8 cellular contexts compared by ENCODE assay signal in genomic region chr1:91569411-91570104, GRCh38.
A peak's percentile ranks its signal among the peaks of the same experiment; 100 is the strongest.
DNase-seq lines count a peak whose midpoint lies in the region; ATAC-seq, FAIRE-seq and TF ChIP-seq lines count a peak whose summit lies in the region.

No MANE protein-coding gene starts in this region.

- peak; percentile 100 for FAIRE-seq in astrocyte (lab: Jason Lieb, UNC)
- FAIRE-seq in kidney (lab: Jason Lieb, UNC), result no peak

- no peaks in the 10 kb centered on the region for H3K79me2 ChIP-seq in astrocyte (ENCODE audit: insufficient read depth, low read length)

- peak overlapping the region; percentile 58 for H3K4me2 ChIP-seq in astrocyte (ENCODE audit: low read length)

- H2AFZ ChIP-seq in astrocyte (ENCODE audit: low read depth, low read length), result peak overlapping the region; percentile 52

- H4K20me1 ChIP-seq in astrocyte (ENCODE audit: insufficient read depth, low read length), result no peaks in the 10 kb centered on the region

- intact Hi-C loops in kidney (cut with DNase I), result no loop called here

- H3K27me3 ChIP-seq in astrocyte (ENCODE audit: insufficient read depth, low read length) (no peaks in the 10 kb centered on the region), upper lobe of left lung (no peaks in the 10 kb centered on the region)

- H3K27ac ChIP-seq in astrocyte (ENCODE audit: low read depth, low read length) (peak overlapping the region; percentile 53), kidney (ENCODE audit: low read depth in 2 of 2, low read length in 2 of 2) (no peak overlapping the region), upper lobe of left lung (peak overlapping the region; percentile 54 to 77 (median 68))

- H3K36me3 ChIP-seq in astrocyte (ENCODE audit: insufficient read depth, low read length) (no peaks in the 10 kb centered on the region), kidney (ENCODE audit: control insufficient read depth in 1 of 2, insufficient read depth in 2 of 2, low read length in 2 of 2) (no peaks in the 10 kb centered on the region), upper lobe of left lung (no peaks in the 10 kb centered on the region)

- H3K27me3 Mint-ChIP-seq in activated T-cell treated with anti-CD3 and anti-CD28 coated beads, Interleukin-2, amount 50 U/mL, for 4 hours (ENCODE audit: low read depth), result no peaks in the 10 kb centered on the region
- H3K27me3 Mint-ChIP-seq in astrocyte (ENCODE audit: low read depth, unreplicated experiment), result peaks cover 3% of the 10 kb centered on the region

- H3K9me3 Mint-ChIP-seq in activated T-cell treated with anti-CD3 and anti-CD28 coated beads, Interleukin-2, amount 50 U/mL, for 4 hours, result no peaks in the 10 kb centered on the region
- H3K9me3 Mint-ChIP-seq in astrocyte (ENCODE audit: unreplicated experiment), result peaks cover 4% of the 10 kb centered on the region

- H3K36me3 Mint-ChIP-seq in activated T-cell treated with anti-CD3 and anti-CD28 coated beads, Interleukin-2, amount 50 U/mL, for 4 hours (ENCODE audit: insufficient read depth), result no peaks in the 10 kb centered on the region
- no peaks in the 10 kb centered on the region for H3K36me3 Mint-ChIP-seq in astrocyte (ENCODE audit: low read depth, unreplicated experiment)

- no peak for TF ChIP-seq CTCF in astrocyte (IDR thresholded peaks at IDR 0.05; ENCODE audit: insufficient read depth, low read depth, low read length)
- TF ChIP-seq CTCF in kidney (IDR thresholded peaks at IDR 0.05; ENCODE audit: borderline replicate concordance, extremely low read depth, insufficient read depth), result no peak
- no peak for TF ChIP-seq CTCF in upper lobe of left lung (IDR thresholded peaks at IDR 0.05)

- no peak overlapping the region for H3K4me3 ChIP-seq in astrocyte (ENCODE audit: insufficient read depth, low read depth, low read length)
- H3K4me3 ChIP-seq in kidney (ENCODE audit: low read length in 2 of 2), result no peak overlapping the region
- no peak overlapping the region for H3K4me3 ChIP-seq in upper lobe of left lung

- 25 to 36% methylated on average over 7 of the region's 7 CpGs for WGBS in upper lobe of left lung, 2 donors

- H3K9me3 ChIP-seq in astrocyte (ENCODE audit: insufficient read depth, low read depth, low read length) (no peaks in the 10 kb centered on the region), kidney (ENCODE audit: control insufficient read depth in 1 of 2, low read length in 2 of 2) (no peaks in the 10 kb centered on the region), upper lobe of left lung (no peaks in the 10 kb centered on the region)

- no peak for TF ChIP-seq POLR2A in upper lobe of left lung (IDR thresholded peaks at IDR 0.05)

- peak in 1 of 4 donors; percentile 26 for TF ChIP-seq EP300 in upper lobe of left lung (IDR thresholded peaks at IDR 0.05)

- H3K4me1 ChIP-seq in astrocyte (ENCODE audit: insufficient read depth, low read length) (peaks cover 14% of the 10 kb centered on the region), kidney (ENCODE audit: control insufficient read depth in 1 of 2, insufficient read depth in 1 of 2, low read depth in 1 of 2, low read length in 2 of 2) (no peaks in the 10 kb centered on the region), upper lobe of left lung (peaks cover 17 to 38% (median 36%) of the 10 kb centered on the region in 4 donors)

- peak; percentile 75 to 85 for ATAC-seq in activated T-cell treated with anti-CD3 and anti-CD28 coated beads, Interleukin-2, amount 50 U/mL, for 4 hours
- ATAC-seq in upper lobe of left lung (ENCODE audit: low FRiP score in 2 of 2) (peak; percentile 91 to 95), HG03571 (IDR thresholded peaks at IDR 0.05; ENCODE audit: unreplicated experiment) (no peak)

- H3K4me3 Mint-ChIP-seq in activated T-cell treated with anti-CD3 and anti-CD28 coated beads, Interleukin-2, amount 50 U/mL, for 4 hours, result no peak overlapping the region
- no peak overlapping the region for H3K4me3 Mint-ChIP-seq in astrocyte (ENCODE audit: unreplicated experiment)

- no peak for DNase-seq in activated T-cell treated with anti-CD3 and anti-CD28 coated beads, Interleukin-2, amount 50 U/mL, for 4 hours
- DNase-seq in activated T-cell treated with anti-CD3 and anti-CD28 coated beads for 4 hours (no peak), astrocyte (ENCODE audit: low read depth) (peak; percentile 91), kidney (peak; percentile 90), upper lobe of left lung (peak in 1 of 2 donors; percentile 88), GDM1 (lab: John Stamatoyannopoulos, UW) (no peak), SHP77 treated with DMSO at 0.1 percent for 48 hours (lab: John Stamatoyannopoulos, UW) (no peak)

- H3K27ac Mint-ChIP-seq in astrocyte (ENCODE audit: unreplicated experiment), result no peak overlapping the region

- peaks cover 19% of the 10 kb centered on the region for H3K4me1 Mint-ChIP-seq in activated T-cell treated with anti-CD3 and anti-CD28 coated beads, Interleukin-2, amount 50 U/mL, for 4 hours (ENCODE audit: low read depth)
- no peaks in the 10 kb centered on the region for H3K4me1 Mint-ChIP-seq in astrocyte (ENCODE audit: low read depth, unreplicated experiment)

- peak overlapping the region; percentile 63 for H3K9ac ChIP-seq in astrocyte (ENCODE audit: low read length)
- H3K9ac ChIP-seq in kidney (ENCODE audit: low read length in 2 of 2), result no peak overlapping the region

Comparison
In these comparisons a context has a peak if more than half of its experiments do, and no peak if none do; other contexts are left out.
1. DNase-seq: peak in astrocyte (single experiment) and kidney (single experiment); none in activated T-cell treated with anti-CD3 and anti-CD28 coated beads, Interleukin-2, amount 50 U/mL, for 4 hours (single experiment), activated T-cell treated with anti-CD3 and anti-CD28 coated beads for 4 hours (single experiment), GDM1 (single experiment) and SHP77 treated with DMSO at 0.1 percent for 48 hours (single experiment).
2. H3K27ac ChIP-seq: peak in astrocyte (single experiment) and upper lobe of left lung (4 of 4); none in kidney (0 of 2).